13 cellular contexts compared by ENCODE assay signal in genomic region chr9:13665418-13666066, GRCh38.
DNase-seq lines count a peak whose midpoint lies in the region; ATAC-seq and TF ChIP-seq lines count a peak whose summit lies in the region.
"Had no signal": no experiment of that assay in that cellular context is flagged by ENCODE, and none has a peak within 500 bp of the region (broad histone marks: within the 10 kb centered on the region; RNA-seq: fewer than 3 reads in every experiment).

No MANE protein-coding gene starts in this region.

- no peaks in the 10 kb centered on the region for H3K27me3 Mint-ChIP-seq in immature natural killer cell (ENCODE audit: low read depth in 3 of 3)

- H3K9me3 Mint-ChIP-seq in immature natural killer cell = peaks cover 11 to 46% (median 28%) of the 10 kb centered on the region in 6 donors

- peak; percentile 73 for DNase-seq in LHCN-M2 (ENCODE audit: low read depth)
- DNase-seq in astrocyte of the hippocampus (ENCODE audit: low read depth, low spot score) = peak; percentile 13
- peak; percentile 84 for DNase-seq in myocyte (ENCODE audit: low read depth)
- no peak for DNase-seq in retina
- no peak for DNase-seq in GM10248 (ENCODE audit: extremely low spot score)
- DNase-seq in immature natural killer cell = no peak
- DNase-seq: head of caudate nucleus; NCI-H446 treated with DMSO at 0.1 percent for 48 hours; stimulated activated naive CD4-positive, alpha-beta T cell treated with Interleukin-2 at 50 U/mL for 16 hours had no signal

- POLR2A ChIA-PET in GM10248 (lab: Yijun Ruan, JAX) = no interaction called here

- H3K36me3 Mint-ChIP-seq in immature natural killer cell = no peaks in the 10 kb centered on the region

- peak overlapping the region in 1 of 5 donors; percentile 55 for H3K4me3 Mint-ChIP-seq in immature natural killer cell
- H3K4me3 Mint-ChIP-seq: T-helper 1 cell treated with Interleukin-12 subunit alpha and Interleukin-12 subunit beta and Interleukin-4 antibody, amounts not matched to agents 30 μg/mL and 1 μg/mL, for 36 hours had no signal

- TF ChIP-seq CTCF in GM10248 (IDR thresholded peaks at IDR 0.05; ENCODE audit: control extremely low read depth, extremely low read depth, low read depth, missing control alignments) = no peak

- ATAC-seq in GM18520 (IDR thresholded peaks at IDR 0.05; ENCODE audit: unreplicated experiment) (peak; percentile 54), HG03520 (IDR thresholded peaks at IDR 0.05; ENCODE audit: unreplicated experiment) (no peak)
- ATAC-seq: HCT116 had no signal

- no peaks in the 10 kb centered on the region for H3K4me1 Mint-ChIP-seq in immature natural killer cell

- CTCF ChIA-PET in GM10248 (lab: Yijun Ruan, JAX) = no interaction called here

- H3K27ac Mint-ChIP-seq in immature natural killer cell = peak overlapping the region in 1 of 6 donors; percentile 33
- H3K27ac Mint-ChIP-seq: T-helper 1 cell treated with Interleukin-12 subunit alpha and Interleukin-12 subunit beta and Interleukin-4 antibody, amounts not matched to agents 30 μg/mL and 1 μg/mL, for 36 hours had no signal

Comparison
In these comparisons a context has a peak if more than half of its experiments do, and no peak if none do; other contexts are left out.
1. DNase-seq: peak in LHCN-M2 (single experiment), astrocyte of the hippocampus (single experiment) and myocyte (single experiment); none in retina (single experiment), GM10248 (single experiment) and immature natural killer cell (0 of 3).